24 cellular contexts compared by ENCODE assay signal in the genomic region with DNA sequence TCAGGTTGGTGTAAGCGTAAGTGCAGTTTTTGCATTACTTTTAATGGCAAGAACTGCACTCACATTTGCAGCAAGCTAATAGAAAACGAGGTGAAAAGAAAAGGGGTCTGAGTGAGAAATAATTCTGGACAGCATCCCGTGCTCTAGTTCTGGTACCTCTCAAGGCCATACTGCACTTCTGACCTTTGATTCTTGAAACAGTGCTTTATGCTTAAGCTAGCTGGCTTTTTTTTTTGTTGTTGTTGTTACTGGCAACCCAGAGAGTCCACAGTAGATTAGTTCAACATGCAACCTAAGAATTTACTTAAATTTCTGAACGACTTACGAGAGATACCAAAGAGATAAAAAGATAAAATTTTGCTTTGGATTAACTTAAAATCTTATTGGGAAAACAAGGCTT.
"Had no signal": no experiment of that assay in that cellular context is flagged by ENCODE, and none has a peak within 500 bp of the region (broad histone marks: within the 10 kb centered on the region; RNA-seq: fewer than 3 reads in every experiment).

No MANE protein-coding gene starts in this region.

- H3K4me1 Mint-ChIP-seq: activated naive CD8-positive, alpha-beta T cell treated with anti-CD3 and anti-CD28 coated beads, Interleukin-2, amount 50 U/mL, for 24 hours had no signal

- ATAC-seq: activated CD4-positive, CD25-positive, alpha-beta regulatory T cell treated with anti-CD3 and anti-CD28 coated beads, Interleukin-2, amount 50 U/mL, for 24 hours; activated CD8-positive, alpha-beta T cell treated with anti-CD3 and anti-CD28 coated beads for 36 hours; activated naive CD4-positive, alpha-beta T cell treated with anti-CD3 and anti-CD28 coated beads, Interleukin-2, amount 50 U/mL, for 72 hours; activated naive CD8-positive, alpha-beta T cell treated with anti-CD3 and anti-CD28 coated beads, Interleukin-2, amount 50 U/mL, for 24 hours; Panc1 had no signal

- H3K4me3 Mint-ChIP-seq: activated CD8-positive, alpha-beta T cell treated with anti-CD3 and anti-CD28 coated beads for 36 hours; activated naive CD8-positive, alpha-beta T cell treated with anti-CD3 and anti-CD28 coated beads, Interleukin-2, amount 50 U/mL, for 24 hours had no signal

- H3K36me3 ChIP-seq: MG63, SJCRH30 had no signal

- H3K36me3 Mint-ChIP-seq: activated naive CD4-positive, alpha-beta T cell treated with anti-CD3 and anti-CD28 coated beads, Interleukin-2, amount 50 U/mL, for 72 hours had no signal

- H3K9me3 ChIP-seq: MG63, SJCRH30, SK-N-SH had no signal

- H3K27ac ChIP-seq: RWPE1, SJCRH30 had no signal

- H3K27ac Mint-ChIP-seq: activated CD8-positive, alpha-beta T cell treated with anti-CD3 and anti-CD28 coated beads for 36 hours; activated naive CD4-positive, alpha-beta T cell treated with anti-CD3 and anti-CD28 coated beads, Interleukin-2, amount 50 U/mL, for 72 hours; activated naive CD8-positive, alpha-beta T cell treated with anti-CD3 and anti-CD28 coated beads, Interleukin-2, amount 50 U/mL, for 24 hours had no signal

- DNase-seq: activated CD4-positive, alpha-beta T cell treated with anti-CD3 and anti-CD28 coated beads for 4 hours; activated CD8-positive, alpha-beta memory T cell treated with anti-CD3 and anti-CD28 coated beads, Interleukin-2, amount 50 U/mL, for 48 hours; activated CD8-positive, alpha-beta T cell treated with anti-CD3 and anti-CD28 coated beads for 36 hours; activated naive CD4-positive, alpha-beta T cell; activated naive CD8-positive, alpha-beta T cell treated with anti-CD3 and anti-CD28 coated beads, Interleukin-2, amount 50 U/mL, for 24 hours; activated T-cell treated with anti-CD3 and anti-CD28 coated beads, Interleukin-2, amount 50 U/mL, for 1 hour; MG63; MV-4-11; NCI-H1092 treated with DMSO at 0.1 percent for 48 hours; NCI-H1417 treated with DMSO at 0.1 percent for 48 hours; NCI-H1694; NCI-H2029 treated with DMSO at 0.1 percent for 48 hours; NCI-H345; NCI-H510A; NK-92 treated with Interleukin-12 subunit alpha and Interleukin-12 subunit beta, amount 100 ng/mL, for 24 hours; OCI-M1; Right ventricle myocardium superior; SJCRH30; SK-N-SH; T-helper 1 cell had no signal

- H3K27me3 Mint-ChIP-seq: activated CD8-positive, alpha-beta T cell treated with anti-CD3 and anti-CD28 coated beads for 36 hours; activated naive CD8-positive, alpha-beta T cell treated with anti-CD3 and anti-CD28 coated beads, Interleukin-2, amount 50 U/mL, for 24 hours had no signal

- H3K27me3 ChIP-seq: MG63, SJCRH30 had no signal

- H3K4me3 ChIP-seq: MG63, SJCRH30 had no signal

- H3K9me2 ChIP-seq: SK-N-SH had no signal

- H3K4me2 ChIP-seq: SK-N-SH had no signal
